ENCODE assay signal across 8 cellular contexts in the genomic region with DNA sequence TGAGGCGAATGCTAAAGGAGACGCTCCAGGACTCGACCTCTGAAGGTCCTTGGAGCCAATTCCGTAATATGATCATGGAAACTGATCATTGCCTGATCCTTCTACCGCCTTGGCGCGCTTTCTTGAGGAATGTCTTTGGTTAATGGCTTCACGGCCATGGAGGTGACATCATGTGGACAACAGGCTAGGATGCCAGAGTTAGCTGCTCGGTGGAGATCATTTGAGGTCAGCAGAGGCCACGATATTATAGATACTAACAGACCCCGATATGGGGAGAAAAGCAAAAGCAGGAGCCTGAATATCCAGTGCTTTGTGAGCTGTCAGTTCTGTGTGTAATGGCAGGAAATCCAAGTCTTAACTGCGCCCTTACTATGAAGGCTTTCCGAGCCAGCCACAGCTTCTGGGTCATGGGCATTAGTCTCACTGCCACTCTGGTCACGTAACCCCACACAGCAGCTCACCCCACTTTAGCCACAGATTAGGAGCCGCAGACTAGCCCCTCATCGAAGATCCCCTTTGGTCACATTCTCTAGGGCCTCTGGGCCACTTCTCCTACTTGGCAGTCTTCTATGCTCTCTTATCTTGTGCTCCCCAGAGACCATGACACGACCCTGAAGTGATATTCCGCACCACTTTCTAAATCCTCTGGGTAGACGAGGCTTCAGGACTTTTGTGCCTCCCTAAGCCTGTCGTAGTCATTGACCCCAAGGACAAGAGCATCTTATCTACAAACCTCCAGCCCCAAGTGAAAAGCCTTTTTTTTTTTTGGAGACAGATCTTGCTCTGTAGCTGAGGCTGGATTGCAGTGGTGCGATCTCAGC. TPM values are rescaled to one million over a fixed set of nuclear protein-coding genes. Genes with fewer than 3 reads are reported as not detected.
A peak's percentile ranks its signal among the peaks of the same experiment; 100 is the strongest.
DNase-seq lines count a peak whose midpoint lies in the region; ATAC-seq and TF ChIP-seq lines count a peak whose summit lies in the region.

No MANE protein-coding gene starts in this region.

- POLR2A ChIA-PET in HCT116 (lab: Charles Lee) (interaction anchor here (1.2 kb wide), 1 partner anchor 9 kb away, joined by 4 read pairs; no protein-coding TSS in a partner anchor), T-cell (lab: Charles Lee) (interaction anchor here in 1 of 2 donors (0.5 kb wide), 1 partner anchor 59 kb away, joined by 5 read pairs; a partner anchor contains a TSS)

- peaks cover 46% of the 10 kb centered on the region for H3K79me2 ChIP-seq in HCT116 (ENCODE audit: insufficient read depth, low read length)

- no peaks in the 10 kb centered on the region for H3K9me2 ChIP-seq in HCT116 (ENCODE audit: insufficient read depth)

- intact Hi-C loops in HCT116 (cut with micrococcal nuclease), result loop anchor here (1.0 to 2.0 kb wide), 2 partner anchors 15 to 182 kb away; a partner anchor contains a TSS
- intact Hi-C loops in esophagus squamous epithelium (cut with DNase I), result no loop called here

- H4K20me1 ChIP-seq in HCT116 (ENCODE audit: insufficient read depth), result no peaks in the 10 kb centered on the region

- TSS peak; percentile 87 for BruUV-seq in HCT116 (replicated peaks; lab: Mats Ljungman, UMichigan)

- H3K4me3 ChIP-seq in HCT116 (replicated peaks in 1 of 2; ENCODE audit: low read depth in 1 of 2, low read length in 2 of 2), result peak overlapping the region; percentile 69 to 99
- H3K4me3 ChIP-seq in esophagus squamous epithelium, result peak overlapping the region; percentile 73 to 95 (median 88)

- CTCF ChIA-PET in HCT116 (lab: Charles Lee), result no interaction called here
- CTCF ChIA-PET in T-cell (lab: Charles Lee), result interaction anchor here (0.5 to 1.7 kb wide), 9 partner anchors 16 to 787 kb away, joined by 3 to 5 read pairs (median 4); a partner anchor contains a TSS

- H3K4me3 Mint-ChIP-seq in T-cell, result peak overlapping the region; percentile 91 to 94 (median 92)
- H3K4me3 Mint-ChIP-seq in osteocyte (ENCODE audit: unreplicated experiment), result peak overlapping the region; percentile 93

- H3K27me3 Mint-ChIP-seq in T-cell (no peaks in the 10 kb centered on the region), osteocyte (ENCODE audit: unreplicated experiment) (no peaks in the 10 kb centered on the region)

- H3K27ac Mint-ChIP-seq in T-cell (peak overlapping the region; percentile 92 to 94), osteocyte (ENCODE audit: unreplicated experiment) (peak overlapping the region; percentile 94)

- H3K9me3 ChIP-seq in HCT116 (ENCODE audit: control insufficient read depth in 1 of 2, insufficient read depth in 1 of 2, low read depth in 1 of 2, low read length in 2 of 2) (no peaks in the 10 kb centered on the region), esophagus squamous epithelium (no peaks in the 10 kb centered on the region)

- peaks cover 56 to 61% (median 59%) of the 10 kb centered on the region in 3 donors for H3K4me1 Mint-ChIP-seq in T-cell
- peaks cover 42% of the 10 kb centered on the region for H3K4me1 Mint-ChIP-seq in osteocyte (ENCODE audit: unreplicated experiment)

- no peaks in the 10 kb centered on the region for H3K9me3 Mint-ChIP-seq in T-cell
- H3K9me3 Mint-ChIP-seq in osteocyte (ENCODE audit: unreplicated experiment), result no peaks in the 10 kb centered on the region

- peaks cover 5 to 12% of the 10 kb centered on the region in 2 experiments; a peak in 2 of 4 replicates for H3K36me3 ChIP-seq in HCT116 (ENCODE audit: control insufficient read depth in 1 of 2, insufficient read depth in 2 of 2, low read length in 2 of 2)
- H3K36me3 ChIP-seq in esophagus squamous epithelium, result peaks cover 0 to 25% (median 4%) of the 10 kb centered on the region in 3 donors

- no peak for TF ChIP-seq POLR2A in HCT116 (IDR thresholded peaks at IDR 0.05; ENCODE audit: borderline replicate concordance, extremely low read depth, insufficient read depth, insufficient read length)
- TF ChIP-seq POLR2A in esophagus squamous epithelium (IDR thresholded peaks at IDR 0.05), result no peak

- H3K4me1 ChIP-seq in HCT116 (ENCODE audit: control insufficient read depth in 1 of 2, insufficient read depth in 2 of 2, low read length in 2 of 2) (peaks cover 22 to 44% of the 10 kb centered on the region in 2 experiments; a peak in 3 of 4 replicates), esophagus squamous epithelium (peaks cover 25 to 57% (median 33%) of the 10 kb centered on the region in 3 donors)

- no peak for DNase-seq in HCT116 (ENCODE audit: low read depth, low spot score)
- peak in 1 of 34 experiments; percentile 2 for DNase-seq in T-cell
- no peak for DNase-seq in esophagus squamous epithelium (lab: John Stamatoyannopoulos, UW)
- no peak for DNase-seq in osteocyte (ENCODE audit: extremely low spot score, unreplicated experiment)
- DNase-seq in NCI-H2107 (lab: John Stamatoyannopoulos, UW), result no peak
- no peak for DNase-seq in GM10266 (ENCODE audit: extremely low spot score)

- ATAC-seq in HCT116 (peak; percentile 10), T-cell (replicated peaks in 1 of 4) (no peak), HG02973 (IDR thresholded peaks at IDR 0.05; ENCODE audit: unreplicated experiment) (no peak), HG02938 (IDR thresholded peaks at IDR 0.05; ENCODE audit: unreplicated experiment) (no peak)

- peak overlapping the region; percentile 96 for H3K9ac ChIP-seq in HCT116 (ENCODE audit: low read length)

- H3K27me3 ChIP-seq in HCT116 (ENCODE audit: insufficient read depth, low read length) (no peaks in the 10 kb centered on the region), esophagus squamous epithelium (no peaks in the 10 kb centered on the region)

- H3K4me2 ChIP-seq in HCT116 (ENCODE audit: low read length), result peak overlapping the region; percentile 93

- 36 to 53% methylated on average over 16 to 21 of the region's 21 CpGs for WGBS in esophagus squamous epithelium, 2 donors

- RAD21 ChIA-PET in HCT116 (lab: Charles Lee; ENCODE audit: low non-redundant PET in 1 of 2, low total read pairs in 2 of 2, uncharacterized antibody in 2 of 2, unreplicated experiment in 2 of 2), result interaction anchor here in 1 of 2 experiments (1.1 kb wide), 1 partner anchor 9 kb away, joined by 3 read pairs; no protein-coding TSS in a partner anchor

- H3K36me3 Mint-ChIP-seq in T-cell, result peaks cover 21% of the 10 kb centered on the region
- peaks cover 2% of the 10 kb centered on the region for H3K36me3 Mint-ChIP-seq in osteocyte (ENCODE audit: unreplicated experiment)

- TF ChIP-seq CTCF in HCT116 (IDR thresholded peaks at IDR 0.05 in 2 of 3, conservative IDR thresholded peaks at IDR 0.05 in 1 of 3; ENCODE audit: borderline replicate concordance in 1 of 3, insufficient read depth in 1 of 3, low read depth in 2 of 3, low read length in 2 of 3) (no peak), esophagus squamous epithelium (IDR thresholded peaks at IDR 0.05) (no peak), osteocyte (IDR thresholded peaks at IDR 0.05) (no peak), GM10266 (IDR thresholded peaks at IDR 0.05; ENCODE audit: control insufficient read depth, insufficient read depth, low read depth, missing control alignments) (no peak)

- peak overlapping the region; percentile 5 for H2AFZ ChIP-seq in HCT116 (ENCODE audit: low read depth, low read length, poor library complexity, severe bottlenecking)

- H3K27ac ChIP-seq in HCT116 (ENCODE audit: low read depth, low read length) (peak overlapping the region; percentile 74), esophagus squamous epithelium (peak overlapping the region; percentile 92 to 98 (median 96))

- no peak for TF ChIP-seq RAD21 in HCT116 (IDR thresholded peaks at IDR 0.05; ENCODE audit: low read depth)

TF ChIP-seq in HCT116, 20 proteins besides CTCF, POLR2A, EP300 and RAD21 (continues in another document):
- TF ChIP-seq ZNF274 (IDR thresholded peaks at IDR 0.05; ENCODE audit: low read depth, low read length) (no peak), CBX3 (IDR thresholded peaks at IDR 0.05; ENCODE audit: low read depth) (no peak)

RNA-seq across cellular contexts. Expression of a gene that starts 0.7 kb away (rescaled TPM):
- 270 TPM for total RNA-seq in HCT116 (2021; ENCODE audit: unreplicated experiment)
- polyA plus RNA-seq in HCT116 (2012), result 127 and 142 TPM in 2 replicates
- 100 to 1,000 TPM; 135 to 166 (median 159) TPM for total RNA-seq in T-cell
- total RNA-seq in esophagus squamous epithelium, result 100 to 1,000 TPM; 126 to 175 (median 133) TPM
- total RNA-seq in osteocyte, result 199 and 206 TPM in 2 replicates

RNA-seq across cellular contexts. Expression of a gene that starts 14.9 kb away (rescaled TPM):
- total RNA-seq in HCT116 (2021; ENCODE audit: unreplicated experiment), result 109 TPM
- polyA plus RNA-seq in HCT116 (2012), result 87.4 and 121 TPM in 2 replicates
- total RNA-seq in T-cell, result 10 to 100 TPM; 52.9 to 92.8 (median 90.8) TPM
- 10 to 100 TPM; 37.2 to 66.6 (median 55.3) TPM for total RNA-seq in esophagus squamous epithelium
- total RNA-seq in osteocyte, result 154 and 177 TPM in 2 replicates

RNA-seq across cellular contexts. Expression of a gene that starts 32.9 kb away (rescaled TPM):
- total RNA-seq in HCT116 (2021; ENCODE audit: unreplicated experiment) (75.0 TPM), T-cell (100 to 1,000 TPM; 126 to 187 (median 164) TPM), esophagus squamous epithelium (10 to 100 TPM; 10.2 to 35.9 (median 14.9) TPM), osteocyte (52.7 and 56.6 TPM in 2 replicates)
- polyA plus RNA-seq in HCT116 (2012), result 74.1 and 75.7 TPM in 2 replicates

RNA-seq across cellular contexts. Expression of a gene that starts 34.1 kb away (rescaled TPM):
- total RNA-seq in HCT116 (2021; ENCODE audit: unreplicated experiment), result 11.7 TPM
- 11.3 and 12.3 TPM in 2 replicates for polyA plus RNA-seq in HCT116 (2012)
- total RNA-seq in T-cell, result 10 to 100 TPM; 29.9 to 38.4 (median 31.9) TPM
- 1 to 10 TPM; 1.6 to 9.5 (median 4.1) TPM for total RNA-seq in esophagus squamous epithelium
- 12.8 and 14.4 TPM in 2 replicates for total RNA-seq in osteocyte

RNA-seq across cellular contexts. Expression of a gene that starts 37.8 kb away (rescaled TPM):
- total RNA-seq in HCT116 (2021; ENCODE audit: unreplicated experiment), result 0.59 TPM
- polyA plus RNA-seq in HCT116 (2012), result 1.3 TPM in 2 replicates
- total RNA-seq in T-cell, result 10 to 100 TPM; 16.3 to 29.9 (median 27.6) TPM
- 10 to 100 TPM in 1 of 4 donors, 1 to 10 TPM in 2, not detected in 1; 2.6 to 28.6 (median 2.8) TPM for total RNA-seq in esophagus squamous epithelium
- not detected in 2 replicates for total RNA-seq in osteocyte
